ENCODE assay signal across 8 cellular contexts in genomic region chr11:86799680-86800075, GRCh38.
A peak's percentile ranks its signal among the peaks of the same experiment; 100 is the strongest.
DNase-seq lines count a peak whose midpoint lies in the region; ATAC-seq and TF ChIP-seq lines count a peak whose summit lies in the region.

No MANE protein-coding gene starts in this region.

- DNase-seq in DMS53 (lab: John Stamatoyannopoulos, UW) (peak; percentile 63), DMS53 treated with DMSO at 0.1 percent for 48 hours (lab: John Stamatoyannopoulos, UW; ENCODE audit: unreplicated experiment) (no peak), astrocyte of the hippocampus (ENCODE audit: low read depth, low spot score) (peak; percentile 50), iPS-NIHi7 (ENCODE audit: extremely low spot score) (peak; percentile 32), NCI-H2107 treated with DMSO at 0.1 percent for 48 hours (lab: John Stamatoyannopoulos, UW; ENCODE audit: unreplicated experiment) (no peak), GM10266 (ENCODE audit: extremely low spot score) (no peak)
- no peak for DNase-seq in stimulated activated naive CD8-positive, alpha-beta T cell treated with anti-CD3 and anti-CD28 coated beads, Interleukin-15, amount 100 ng/mL, for 72 hours

- H3K4me1 Mint-ChIP-seq in stimulated activated naive CD8-positive, alpha-beta T cell treated with anti-CD3 and anti-CD28 coated beads, Interleukin-15, amount 100 ng/mL, for 72 hours = peaks cover 45% of the 10 kb centered on the region

- H3K27me3 Mint-ChIP-seq in stimulated activated naive CD8-positive, alpha-beta T cell treated with anti-CD3 and anti-CD28 coated beads, Interleukin-15, amount 100 ng/mL, for 72 hours = peaks cover 55% of the 10 kb centered on the region

- H3K27ac Mint-ChIP-seq in stimulated activated naive CD8-positive, alpha-beta T cell treated with anti-CD3 and anti-CD28 coated beads, Interleukin-15, amount 100 ng/mL, for 72 hours = peak overlapping the region in 1 of 2 donors; percentile 82

- peak; percentile 5 for ATAC-seq in stimulated activated naive CD8-positive, alpha-beta T cell treated with anti-CD3 and anti-CD28 coated beads, Interleukin-15, amount 100 ng/mL, for 72 hours
- ATAC-seq in GM21447 (IDR thresholded peaks at IDR 0.05; ENCODE audit: unreplicated experiment) = no peak

- no peaks in the 10 kb centered on the region for H3K9me3 Mint-ChIP-seq in stimulated activated naive CD8-positive, alpha-beta T cell treated with anti-CD3 and anti-CD28 coated beads, Interleukin-15, amount 100 ng/mL, for 72 hours

- peak overlapping the region; percentile 63 to 80 for H3K4me3 Mint-ChIP-seq in stimulated activated naive CD8-positive, alpha-beta T cell treated with anti-CD3 and anti-CD28 coated beads, Interleukin-15, amount 100 ng/mL, for 72 hours

- TF ChIP-seq CTCF in GM10266 (IDR thresholded peaks at IDR 0.05; ENCODE audit: control insufficient read depth, insufficient read depth, low read depth, missing control alignments) = no peak

Comparison
In these comparisons a context has a peak if more than half of its experiments do, and no peak if none do; other contexts are left out.
1. DNase-seq: peak in DMS53 (single experiment), astrocyte of the hippocampus (single experiment) and iPS-NIHi7 (single experiment); none in DMS53 treated with DMSO at 0.1 percent for 48 hours (single experiment), stimulated activated naive CD8-positive, alpha-beta T cell treated with anti-CD3 and anti-CD28 coated beads, Interleukin-15, amount 100 ng/mL, for 72 hours (0 of 2), NCI-H2107 treated with DMSO at 0.1 percent for 48 hours (single experiment) and GM10266 (single experiment).